In genomic region chr7:101155303-101155702, GRCh38 we compare ENCODE assay signal across 9 cellular contexts. TPM values are rescaled to one million over a fixed set of nuclear protein-coding genes. Genes with fewer than 3 reads are reported as not detected.
DNase-seq lines count a peak whose midpoint lies in the region; ATAC-seq and TF ChIP-seq lines count a peak whose summit lies in the region.
"Had no signal": no experiment of that assay in that cellular context is flagged by ENCODE, and none has a peak within 500 bp of the region (broad histone marks: within the 10 kb centered on the region; RNA-seq: fewer than 3 reads in every experiment).

No MANE protein-coding gene starts in this region.

- peak overlapping the region; percentile 86 for H3K4me3 ChIP-seq in MM.1S (ENCODE audit: low read length)
- peak overlapping the region; percentile 92 for H3K4me3 ChIP-seq in neural cell (ENCODE audit: low read length)

- no peaks in the 10 kb centered on the region for H4K20me1 ChIP-seq in MM.1S (ENCODE audit: insufficient read depth, low read length)
- H4K20me1 ChIP-seq in neural cell (ENCODE audit: insufficient read depth) = no peaks in the 10 kb centered on the region

- peaks cover 36% of the 10 kb centered on the region for H3K27me3 ChIP-seq in MM.1S (replicated peaks; ENCODE audit: insufficient read depth, low read length)
- H3K27me3 ChIP-seq in neural cell (ENCODE audit: insufficient read depth, low read depth, low read length) = no peaks in the 10 kb centered on the region

- peak overlapping the region; percentile 9 to 61 for H3K27ac Mint-ChIP-seq in effector memory CD8-positive, alpha-beta T cell

- DNase-seq in MM.1S = no peak
- no peak for DNase-seq in effector memory CD8-positive, alpha-beta T cell
- no peak for DNase-seq in substantia nigra (lab: John Stamatoyannopoulos, UW)
- no peak for DNase-seq in COLO668 (lab: John Stamatoyannopoulos, UW; ENCODE audit: unreplicated experiment)
- no peak for DNase-seq in NCI-H1930 (lab: John Stamatoyannopoulos, UW)
- DNase-seq: NCI-H1092 treated with DMSO at 0.1 percent for 48 hours had no signal

- peaks cover 11% of the 10 kb centered on the region for H3K36me3 Mint-ChIP-seq in effector memory CD8-positive, alpha-beta T cell (ENCODE audit: insufficient read depth)

- H3K79me2 ChIP-seq in MM.1S (ENCODE audit: low read length) = no peaks in the 10 kb centered on the region
- peaks cover 9% of the 10 kb centered on the region for H3K79me2 ChIP-seq in neural cell (replicated peaks; ENCODE audit: insufficient read depth, low read length)

- no peak for ATAC-seq in effector memory CD8-positive, alpha-beta T cell (replicated peaks)
- no peak for ATAC-seq in HG03135 (IDR thresholded peaks at IDR 0.05; ENCODE audit: unreplicated experiment)

- H3K27ac ChIP-seq in C4-2B = peak overlapping the region; percentile 95
- no peak overlapping the region for H3K27ac ChIP-seq in MM.1S (ENCODE audit: low read length)
- H3K27ac ChIP-seq in neural cell (ENCODE audit: low read length) = peak overlapping the region; percentile 80
- H3K27ac ChIP-seq in substantia nigra (ENCODE audit: low read depth, low read length, poor library complexity, severe bottlenecking) = no peak overlapping the region

- no peak for TF ChIP-seq EP300 in neural cell (conservative IDR thresholded peaks at IDR 0.05; ENCODE audit: poor library complexity, severe bottlenecking)

- no peak for TF ChIP-seq RAD21 in neural cell (conservative IDR thresholded peaks at IDR 0.05)

- peaks cover 0 to 5% of the 10 kb centered on the region in 2 donors for H3K27me3 Mint-ChIP-seq in effector memory CD8-positive, alpha-beta T cell

- H3K9me2 ChIP-seq in MM.1S (replicated peaks; ENCODE audit: insufficient read depth, low read length) = no peaks in the 10 kb centered on the region
- no peaks in the 10 kb centered on the region for H3K9me2 ChIP-seq in neural cell (ENCODE audit: insufficient read depth, low read length)

- H3K9ac ChIP-seq in MM.1S (ENCODE audit: low read length) (peak overlapping the region; percentile 64; the same call in 1 of the 2 replicates), neural cell (ENCODE audit: low read length) (peak overlapping the region; percentile 94)

- H3K36me3 ChIP-seq in MM.1S (replicated peaks; ENCODE audit: insufficient read depth, low read length) (no peaks in the 10 kb centered on the region), neural cell (ENCODE audit: insufficient read depth, low read length) (no peaks in the 10 kb centered on the region)

- H3K4me1 Mint-ChIP-seq in effector memory CD8-positive, alpha-beta T cell (ENCODE audit: low read depth in 2 of 2) = peaks cover 12 to 14% of the 10 kb centered on the region in 2 donors

- H3K4me1 ChIP-seq in MM.1S (ENCODE audit: low read length) = peaks cover 9% of the 10 kb centered on the region; the same call in 1 of the 2 replicates

- H3K4me2 ChIP-seq in MM.1S (ENCODE audit: low read depth, low read length) = peak overlapping the region; percentile 83; the same call in 1 of the 2 replicates
- peak overlapping the region; percentile 92 for H3K4me2 ChIP-seq in neural cell (ENCODE audit: low read length)

- no peaks in the 10 kb centered on the region for H3K9me3 Mint-ChIP-seq in effector memory CD8-positive, alpha-beta T cell

- H2AFZ ChIP-seq in MM.1S (ENCODE audit: low read length) (peak overlapping the region; percentile 90; the same call in 1 of the 2 replicates), neural cell (ENCODE audit: low read depth, low read length) (peak overlapping the region; percentile 59)

- no peaks in the 10 kb centered on the region for H3K9me3 ChIP-seq in MM.1S (replicated peaks; ENCODE audit: insufficient read depth, low read length)
- no peaks in the 10 kb centered on the region for H3K9me3 ChIP-seq in neural cell (ENCODE audit: low read length)

- TF ChIP-seq CTCF in C4-2B (conservative IDR thresholded peaks at IDR 0.05) (no peak), MM.1S (IDR thresholded peaks at IDR 0.05; ENCODE audit: low read length) (no peak), neural cell (IDR thresholded peaks at IDR 0.05; ENCODE audit: poor library complexity, severe bottlenecking) (no peak)

- H3F3A ChIP-seq in MM.1S (ENCODE audit: insufficient read depth, low read length) (no peaks in the 10 kb centered on the region), neural cell (ENCODE audit: insufficient read depth, low read length, poor library complexity, severe bottlenecking) (no peaks in the 10 kb centered on the region)

- H3K4me3 Mint-ChIP-seq in effector memory CD8-positive, alpha-beta T cell = peak overlapping the region; percentile 72 to 84

TF ChIP-seq in neural cell, 6 proteins besides CTCF, POLR2A, EP300 and RAD21:
- TF ChIP-seq POLR2AphosphoS5 (IDR thresholded peaks at IDR 0.05) (no peak), SMC3 (conservative IDR thresholded peaks at IDR 0.05; ENCODE audit: poor library complexity) (no peak), REST (IDR thresholded peaks at IDR 0.05; ENCODE audit: borderline replicate concordance) (no peak), EZH2 (IDR thresholded peaks at IDR 0.05; ENCODE audit: borderline replicate concordance, insufficient read depth, low read length, poor library complexity, severe bottlenecking) (no peak), MXI1 (conservative IDR thresholded peaks at IDR 0.05; ENCODE audit: poor library complexity, severe bottlenecking) (no peak), TAF1 (IDR thresholded peaks at IDR 0.05; ENCODE audit: low read depth) (no peak)
TF ChIP-seq in neural cell: peak in this region for 0.

RNA-seq across cellular contexts. Expression of gene AP1S1, which starts 1.0 kb away (rescaled TPM):
- 344 and 389 TPM in 2 replicates for polyA plus RNA-seq in neural cell
- polyA minus RNA-seq in neural cell = 99.2 and 107 TPM in 2 replicates

RNA-seq across cellular contexts. Expression of gene VGF, which starts 10.1 kb away (rescaled TPM):
- 36.8 and 39.3 TPM in 2 replicates for polyA plus RNA-seq in neural cell
- 30.7 and 49.4 TPM in 2 replicates for polyA minus RNA-seq in neural cell

RNA-seq across cellular contexts. Expression of gene NAT16, which starts 24.8 kb away (rescaled TPM):
- polyA plus RNA-seq in neural cell = 4.0 and 4.5 TPM in 2 replicates
- polyA minus RNA-seq in neural cell = 0.73 and 1.5 TPM in 2 replicates

RNA-seq across cellular contexts. Expression of gene SERPINE1, which starts 28.4 kb away (rescaled TPM):
- polyA plus RNA-seq in neural cell = 0.12 TPM in 1 of 2 replicates, not detected in the other
- polyA minus RNA-seq in neural cell = 0.23 TPM in 1 of 2 replicates, not detected in the other

RNA-seq across cellular contexts. Expression of gene MOGAT3, which starts 45.5 kb away (rescaled TPM):
- polyA plus RNA-seq in neural cell = not detected in 2 replicates
- not detected in 2 replicates for polyA minus RNA-seq in neural cell

Comparison
In these comparisons a context has a peak if more than half of its experiments do, and no peak if none do; other contexts are left out.
1. H3K27ac ChIP-seq: peak in C4-2B (single experiment) and neural cell (single experiment); none in MM.1S (single experiment) and substantia nigra (single experiment).